In genomic region chr12:22146686-22147085, GRCh38 we compare ENCODE assay signal across 8 cellular contexts.
A peak's percentile ranks its signal among the peaks of the same experiment; 100 is the strongest.
DNase-seq lines count a peak whose midpoint lies in the region; ATAC-seq and TF ChIP-seq lines count a peak whose summit lies in the region.
"Not testable (repeated sequence)": the region's sequence is repeated elsewhere in the genome, so short reads cannot be mapped to it uniquely, and the experiment has no call there.

No MANE protein-coding gene starts in this region.

- not testable (repeated sequence) for H3K36me3 Mint-ChIP-seq in CD4-positive, alpha-beta memory T cell; endodermal cell (ENCODE audit: low read depth); stimulated activated effector memory CD8-positive, alpha-beta T cell treated with anti-CD3 and anti-CD28 coated beads, Interleukin-12 subunit alpha, Interleukin-12 subunit beta, amount 100 ng/mL, for 72 hours

- peak in 4 of 5 donors; percentile 22 to 62 (median 38) for DNase-seq in CD4-positive, alpha-beta memory T cell
- DNase-seq in MG63: peak; percentile 2
- DNase-seq in T-helper 9 cell: peak; percentile 18
- DNase-seq in activated CD4-positive, alpha-beta T cell treated with anti-CD3 and anti-CD28 coated beads, Interleukin-2, amount 50 U/mL, for 1 hour: peak; percentile 21
- DNase-seq in activated naive CD4-positive, alpha-beta T cell treated with Interleukin-2 at 50 U/mL for 16 hours: peak; percentile 15
- DNase-seq in endodermal cell: peak; percentile 44
- DNase-seq in stimulated activated effector memory CD8-positive, alpha-beta T cell treated with anti-CD3 and anti-CD28 coated beads, Interleukin-12 subunit alpha, Interleukin-12 subunit beta, amount 100 ng/mL, for 72 hours (ENCODE audit: low spot score in 2 of 2): not testable (repeated sequence)

- not testable (repeated sequence) for H3K27me3 Mint-ChIP-seq in CD4-positive, alpha-beta memory T cell; endodermal cell (ENCODE audit: insufficient read depth)

- H3K4me3 Mint-ChIP-seq in CD4-positive, alpha-beta memory T cell: peak overlapping the region in 5 of 8 donors; percentile 8 to 60 (median 33)
- not testable (repeated sequence) for H3K4me3 Mint-ChIP-seq in endodermal cell; stimulated activated effector memory CD8-positive, alpha-beta T cell treated with anti-CD3 and anti-CD28 coated beads, Interleukin-12 subunit alpha, Interleukin-12 subunit beta, amount 100 ng/mL, for 72 hours

- H3K4me1 Mint-ChIP-seq in CD4-positive, alpha-beta memory T cell: peaks cover 11 to 22% (median 18%) of the 10 kb centered on the region in 4 donors
- not testable (repeated sequence) for H3K4me1 Mint-ChIP-seq in endodermal cell; stimulated activated effector memory CD8-positive, alpha-beta T cell treated with anti-CD3 and anti-CD28 coated beads, Interleukin-12 subunit alpha, Interleukin-12 subunit beta, amount 100 ng/mL, for 72 hours

- peak; percentile 78 for ATAC-seq in GM19025 (IDR thresholded peaks at IDR 0.05; ENCODE audit: low read depth, unreplicated experiment)
- peak; percentile 40 for ATAC-seq in stimulated activated effector memory CD8-positive, alpha-beta T cell treated with anti-CD3 and anti-CD28 coated beads, Interleukin-12 subunit alpha, Interleukin-12 subunit beta, amount 100 ng/mL, for 72 hours

- POLR2A ChIA-PET in CD4-positive, alpha-beta memory T cell (lab: Charles Lee; ENCODE audit: partially characterized antibody): interaction anchor here (0.9 to 1.8 kb wide), 2 partner anchors 18 to 186 kb away, joined by 3 to 7 read pairs; no protein-coding TSS in a partner anchor

- TF ChIP-seq CTCF in endodermal cell (conservative IDR thresholded peaks at IDR 0.05): not testable (repeated sequence)

- WGBS in endodermal cell (ENCODE audit: insufficient coverage in 1 of 2, insufficient read length in 1 of 2), 2 experiments: 81% methylated on average over 4 of the region's 4 CpGs; no CpG with 5 or more reads in 1 of the 2 experiments

- not testable (repeated sequence) for H3K27me3 ChIP-seq in CD4-positive, alpha-beta memory T cell (ENCODE audit: insufficient read depth, low read length); MG63; endodermal cell (ENCODE audit: control insufficient read depth, insufficient read depth, low read length, poor library complexity, severe bottlenecking)

- not testable (repeated sequence) for H3K9me3 ChIP-seq in CD4-positive, alpha-beta memory T cell (ENCODE audit: control insufficient read depth in 1 of 2, low read length in 2 of 2); MG63; endodermal cell (ENCODE audit: control insufficient read depth, low read length)

- not testable (repeated sequence) for H3K4me3 ChIP-seq in CD4-positive, alpha-beta memory T cell (ENCODE audit: low read length in 2 of 2); MG63; endodermal cell (ENCODE audit: low read length)

- H3K27ac Mint-ChIP-seq in CD4-positive, alpha-beta memory T cell: peak overlapping the region in 6 of 7 donors; percentile 7 to 86 (median 73)
- not testable (repeated sequence) for H3K27ac Mint-ChIP-seq in endodermal cell; stimulated activated effector memory CD8-positive, alpha-beta T cell treated with anti-CD3 and anti-CD28 coated beads, Interleukin-12 subunit alpha, Interleukin-12 subunit beta, amount 100 ng/mL, for 72 hours

- peaks cover 16% of the 10 kb centered on the region for H3K4me1 ChIP-seq in CD4-positive, alpha-beta memory T cell (ENCODE audit: insufficient read depth, low read length)
- not testable (repeated sequence) for H3K4me1 ChIP-seq in endodermal cell (ENCODE audit: control insufficient read depth, insufficient read depth, low read length)

- not testable (repeated sequence) for H3K27ac ChIP-seq in CD4-positive, alpha-beta memory T cell (ENCODE audit: low read depth, low read length); endodermal cell (ENCODE audit: low read depth, low read length)

- CTCF ChIA-PET in CD4-positive, alpha-beta memory T cell (lab: Charles Lee; ENCODE audit: partially characterized antibody): interaction anchor here (1.6 kb wide), 1 partner anchor 26 kb away, joined by 5 read pairs; no protein-coding TSS in a partner anchor

- not testable (repeated sequence) for H3K9ac ChIP-seq in endodermal cell (ENCODE audit: extremely low read depth, low read length, poor library complexity, severe bottlenecking)

- H3K36me3 ChIP-seq in CD4-positive, alpha-beta memory T cell (ENCODE audit: insufficient read depth, low read length); MG63; endodermal cell (ENCODE audit: control insufficient read depth, insufficient read depth, low read length): not testable (repeated sequence)

- intact Hi-C loops in CD4-positive, alpha-beta memory T cell (cut with micrococcal nuclease): not testable (repeated sequence)

- H3K9me3 Mint-ChIP-seq in CD4-positive, alpha-beta memory T cell: peaks cover 0 to 15% (median 2%) of the 10 kb centered on the region in 8 donors
- H3K9me3 Mint-ChIP-seq in endodermal cell: peaks cover 11% of the 10 kb centered on the region
- H3K9me3 Mint-ChIP-seq in stimulated activated effector memory CD8-positive, alpha-beta T cell treated with anti-CD3 and anti-CD28 coated beads, Interleukin-12 subunit alpha, Interleukin-12 subunit beta, amount 100 ng/mL, for 72 hours: not testable (repeated sequence)
